Comparison of ENCODE assay signal across 18 cellular contexts in genomic region chr2:216257089-216257488, GRCh38.
DNase-seq lines count a peak whose midpoint lies in the region; ATAC-seq, FAIRE-seq and TF ChIP-seq lines count a peak whose summit lies in the region.
"Had no signal": no experiment of that assay in that cellular context is flagged by ENCODE, and none has a peak within 500 bp of the region (broad histone marks: within the 10 kb centered on the region; RNA-seq: fewer than 3 reads in every experiment).

No MANE protein-coding gene starts in this region.

- BruUV-seq in Panc1 (replicated peaks; lab: Mats Ljungman, UMichigan) (no TSS peak), K562 (replicated peaks; lab: Mats Ljungman, UMichigan) (no TSS peak)

- H3K4me3 Mint-ChIP-seq in T-cell, result no peak overlapping the region
- H3K4me3 Mint-ChIP-seq: B cell; CD4-positive, alpha-beta memory T cell; GM23338 had no signal

- H3K23ac ChIP-seq in mesenchymal stem cell (ENCODE audit: low read length in 2 of 2), result no peak overlapping the region

- H3K27me3 ChIP-seq in Panc1 (ENCODE audit: control insufficient read depth, insufficient read depth, low read length) (no peaks in the 10 kb centered on the region), K562 (ENCODE audit: control insufficient read depth in 2 of 2, insufficient read depth in 2 of 2, low read length in 2 of 2) (peaks cover 2 to 31% of the 10 kb centered on the region in 2 experiments; a peak in 3 of 5 replicates), mesenchymal stem cell (ENCODE audit: control insufficient read depth in 1 of 2, insufficient read depth in 1 of 2, low read length in 2 of 2) (no peaks in the 10 kb centered on the region), upper lobe of right lung (no peaks in the 10 kb centered on the region)

- H2AFZ ChIP-seq in K562 (ENCODE audit: low read depth, low read length) (no peak overlapping the region), mesenchymal stem cell (ENCODE audit: low read depth, low read length) (no peak overlapping the region)
- H2AFZ ChIP-seq: GM23338 had no signal

- no peaks in the 10 kb centered on the region for H3K4me1 ChIP-seq in HEK293 (ENCODE audit: control insufficient read depth, insufficient read depth, low read length)
- no peaks in the 10 kb centered on the region for H3K4me1 ChIP-seq in Panc1 (ENCODE audit: control insufficient read depth, insufficient read depth, low read length)
- H3K4me1 ChIP-seq in K562 (replicated peaks in 1 of 2; ENCODE audit: control insufficient read depth in 2 of 2, insufficient read depth in 2 of 2, low read length in 2 of 2), result no peaks in the 10 kb centered on the region; a peak in 1 of 5 replicates
- H3K4me1 ChIP-seq in mesenchymal stem cell (ENCODE audit: control insufficient read depth, insufficient read depth, low read depth, low read length), result no peaks in the 10 kb centered on the region
- no peaks in the 10 kb centered on the region for H3K4me1 ChIP-seq in upper lobe of right lung

- H2BK15ac ChIP-seq in mesenchymal stem cell (ENCODE audit: low read depth, poor library complexity, severe bottlenecking), result no peak overlapping the region

- in situ Hi-C loops in Panc1 (cut with HindIII; ENCODE audit: low pct_unique_long_range_greater_than_20kb, low sequenced_read_pairs), result no loop called here
- in situ Hi-C loops in K562 (cut with MboI), result no loop called here
- in situ Hi-C loops in G401 (cut with HindIII; ENCODE audit: low sequenced_read_pairs), result no loop called here

- H3K36me3 Mint-ChIP-seq in T-cell, result no peaks in the 10 kb centered on the region
- H3K36me3 Mint-ChIP-seq: CD4-positive, alpha-beta memory T cell had no signal

- H3K4ac ChIP-seq in mesenchymal stem cell (ENCODE audit: low read depth in 1 of 2, low read length in 2 of 2), result no peak overlapping the region

- H3K27ac ChIP-seq in HEK293 (ENCODE audit: extremely low read depth, low read depth, low read length) (no peak overlapping the region), Panc1 (ENCODE audit: low read length) (no peak overlapping the region), K562 (ENCODE audit: extremely low read depth, low read depth, low read length) (no peak overlapping the region), mesenchymal stem cell (ENCODE audit: low read length, poor library complexity, severe bottlenecking) (no peak overlapping the region), upper lobe of right lung (no peak overlapping the region)

- H4K8ac ChIP-seq in mesenchymal stem cell (ENCODE audit: low read length), result no peak overlapping the region

- no peaks in the 10 kb centered on the region for H3K27me3 Mint-ChIP-seq in T-cell
- H3K27me3 Mint-ChIP-seq: CD4-positive, alpha-beta memory T cell had no signal

- no peaks in the 10 kb centered on the region for H3K9me3 ChIP-seq in HEK293 (ENCODE audit: control insufficient read depth, insufficient read depth, low read depth, low read length)
- H3K9me3 ChIP-seq in Panc1 (ENCODE audit: control insufficient read depth, insufficient read depth, low read depth, low read length), result no peaks in the 10 kb centered on the region
- no peaks in the 10 kb centered on the region for H3K9me3 ChIP-seq in K562 (replicated peaks; ENCODE audit: control insufficient read depth, insufficient read depth, low read depth, low read length)
- H3K9me3 ChIP-seq in mesenchymal stem cell (ENCODE audit: control insufficient read depth, low read length), result no peaks in the 10 kb centered on the region
- H3K9me3 ChIP-seq in upper lobe of right lung, result no peaks in the 10 kb centered on the region

- TF ChIP-seq RAD21 in K562 (CRISPR knock-in tag; conservative IDR thresholded peaks at IDR 0.05 in 1 of 2, IDR thresholded peaks at IDR 0.05 in 1 of 2), result no peak

- no peak overlapping the region for H3K14ac ChIP-seq in mesenchymal stem cell (ENCODE audit: low read length in 2 of 2)

- no peak overlapping the region for H2BK12ac ChIP-seq in mesenchymal stem cell (ENCODE audit: low read length in 2 of 2)

- no peak overlapping the region for H3K27ac Mint-ChIP-seq in T-cell
- H3K27ac Mint-ChIP-seq: B cell; CD4-positive, alpha-beta memory T cell; GM23338 had no signal

- no peak for TF ChIP-seq EP300 in K562 (IDR thresholded peaks at IDR 0.05; ENCODE audit: low read length)

- no peaks in the 10 kb centered on the region for H3K79me2 ChIP-seq in K562 (ENCODE audit: control insufficient read depth, insufficient read depth, low read length)

- DNase-seq in Panc1 (ENCODE audit: low read depth, low spot score) (no peak), K562 (ENCODE audit: extremely low read depth in 1 of 4, low spot score in 3 of 4) (no peak), mesenchymal stem cell (peak; percentile 6), T-cell (no peak), G401 (ENCODE audit: low spot score) (no peak), upper lobe of right lung (no peak)
- DNase-seq: C1 segment of cervical spinal cord; CD4-positive, alpha-beta memory T cell; DMS79 treated with DMSO at 0.1 percent for 48 hours; EL; GDM1; H7 had no signal

- no peaks in the 10 kb centered on the region for H4K20me1 ChIP-seq in K562 (replicated peaks; ENCODE audit: control insufficient read depth, insufficient read depth, low read length)

- no peak for TF ChIP-seq CTCF in HEK293 (tag by site-specific recombination; IDR thresholded peaks at IDR 0.05)
- TF ChIP-seq CTCF in Panc1 (IDR thresholded peaks at IDR 0.05), result no peak
- no peak for TF ChIP-seq CTCF in K562 (IDR thresholded peaks at IDR 0.05 in 2 of 3, conservative IDR thresholded peaks at IDR 0.05 in 1 of 3; ENCODE audit: insufficient read depth in 2 of 3, low read depth in 1 of 3, low read length in 3 of 3)
- TF ChIP-seq CTCF in upper lobe of right lung (IDR thresholded peaks at IDR 0.05), result no peak

- no peak overlapping the region for H3K9ac ChIP-seq in K562 (ENCODE audit: insufficient read depth in 1 of 2, low read depth in 2 of 2, low read length in 2 of 2)
- H3K9ac ChIP-seq in mesenchymal stem cell (ENCODE audit: low read length), result no peak overlapping the region

- H2AK5ac ChIP-seq in mesenchymal stem cell (ENCODE audit: low read length, severe bottlenecking), result no peak overlapping the region

- no peaks in the 10 kb centered on the region for H3K79me1 ChIP-seq in mesenchymal stem cell (replicated peaks; ENCODE audit: low read length, poor library complexity, severe bottlenecking)

- no peaks in the 10 kb centered on the region for H3K9me1 ChIP-seq in K562 (ENCODE audit: control insufficient read depth, insufficient read depth, low read length)

- H3K4me3 ChIP-seq in HEK293 (ENCODE audit: low read depth, low read length) (no peak overlapping the region), Panc1 (ENCODE audit: low read depth in 2 of 2, low read length in 2 of 2) (no peak overlapping the region), K562 (no peak overlapping the region), mesenchymal stem cell (ENCODE audit: insufficient read depth in 1 of 2, low read depth in 1 of 2, low read length in 2 of 2) (no peak overlapping the region), upper lobe of right lung (no peak overlapping the region)
- H3K4me3 ChIP-seq: GM23338 had no signal

- H4K91ac ChIP-seq in mesenchymal stem cell (ENCODE audit: low read length), result no peak overlapping the region

- no peak overlapping the region for H2BK120ac ChIP-seq in mesenchymal stem cell (ENCODE audit: low read depth, low read length)

- intact Hi-C loops in Panc1 (cut with micrococcal nuclease; ENCODE audit: unreplicated experiment) (no loop called here), K562 (cut with micrococcal nuclease) (no loop called here), upper lobe of right lung (cut with DNase I) (no loop called here)

- H3K36me3 ChIP-seq in HEK293 (ENCODE audit: control insufficient read depth in 2 of 2, insufficient read depth in 1 of 2, low read length in 2 of 2), result no peaks in the 10 kb centered on the region
- no peaks in the 10 kb centered on the region for H3K36me3 ChIP-seq in Panc1 (ENCODE audit: control insufficient read depth, insufficient read depth, low read length)
- no peaks in the 10 kb centered on the region for H3K36me3 ChIP-seq in K562 (ENCODE audit: control insufficient read depth, insufficient read depth, low read length)
- H3K36me3 ChIP-seq in mesenchymal stem cell (ENCODE audit: control insufficient read depth in 1 of 2, insufficient read depth in 2 of 2, low read depth in 1 of 2, low read length in 2 of 2), result no peaks in the 10 kb centered on the region
- no peaks in the 10 kb centered on the region for H3K36me3 ChIP-seq in upper lobe of right lung

- TF ChIP-seq POLR2A in K562 (conservative IDR thresholded peaks at IDR 0.05), result no peak

- CTCF ChIA-PET in HEK293 (lab: Yijun Ruan, JAX), result no interaction called here
- CTCF ChIA-PET in Panc1 (lab: Charles Lee), result no interaction called here
- CTCF ChIA-PET in K562 (lab: Yijun Ruan, JAX; ENCODE audit: low intra/inter-chr PET ratio), result no interaction called here
- CTCF ChIA-PET in T-cell (lab: Charles Lee), result no interaction called here

- POLR2A ChIA-PET in HEK293 (lab: Yijun Ruan, JAX) (no interaction called here), Panc1 (lab: Charles Lee) (no interaction called here), K562 (lab: Yijun Ruan, JAX) (interaction anchor here (1.3 kb wide), 1 partner anchor 39 kb away, joined by 3 read pairs; no protein-coding TSS in a partner anchor), T-cell (lab: Charles Lee) (no interaction called here)

- 4% methylated on average over 2 of the region's 3 CpGs for WGBS in K562 (ENCODE audit: insufficient coverage, low coverage, missing lambda C conversion rate)
- 81% methylated on average over 3 of the region's 3 CpGs for WGBS in mesenchymal stem cell

- no peaks in the 10 kb centered on the region for H3K9me3 Mint-ChIP-seq in T-cell
- H3K9me3 Mint-ChIP-seq: GM23338 had no signal

- ATAC-seq in Panc1, result peak; percentile 43; the same call in 1 of the 2 replicates
- no peak for ATAC-seq in K562
- ATAC-seq in T-cell (replicated peaks in 1 of 4), result no peak
- no peak for ATAC-seq in GM18519 (IDR thresholded peaks at IDR 0.05; ENCODE audit: low FRiP score, unreplicated experiment)
- no peak for ATAC-seq in upper lobe of right lung
- ATAC-seq: GM23338 had no signal

- no peak overlapping the region for H2BK5ac ChIP-seq in mesenchymal stem cell (ENCODE audit: low read depth, low read length, poor library complexity, severe bottlenecking)

- H3K18ac ChIP-seq in mesenchymal stem cell (ENCODE audit: low read depth in 1 of 2, low read length in 2 of 2), result no peak overlapping the region

- no peak overlapping the region for H3K4me2 ChIP-seq in K562 (ENCODE audit: insufficient read depth, low read length)
- H3K4me2 ChIP-seq in mesenchymal stem cell (ENCODE audit: low read length, poor library complexity, severe bottlenecking), result no peak overlapping the region
- H3K4me2 ChIP-seq: GM23338 had no signal

- H3K4me1 Mint-ChIP-seq in T-cell, result no peaks in the 10 kb centered on the region
- H3K4me1 Mint-ChIP-seq: CD4-positive, alpha-beta memory T cell; GM23338 had no signal

- no peak for FAIRE-seq in K562 (lab: Jason Lieb, UNC)
- FAIRE-seq: A204.1, GM12892 had no signal

TF ChIP-seq in K562, 482 proteins besides CTCF, POLR2A, EP300 and RAD21:
- TF ChIP-seq MAFG (tag; conservative IDR thresholded peaks at IDR 0.05) (no peak), ATF7 (IDR thresholded peaks at IDR 0.05) (peak; percentile 41; the same call in 1 of the 2 replicates)

Comparison
In these comparisons a context has a peak if more than half of its experiments do, and no peak if none do; other contexts are left out.
1. Of the 44 proteins assayed by ChIP-seq in both K562 and HEK293: peak only in K562: none; only in HEK293: PRDM10; in both: none; in neither: 43.